1 cellular context compared by ENCODE assay signal in the genomic region with DNA sequence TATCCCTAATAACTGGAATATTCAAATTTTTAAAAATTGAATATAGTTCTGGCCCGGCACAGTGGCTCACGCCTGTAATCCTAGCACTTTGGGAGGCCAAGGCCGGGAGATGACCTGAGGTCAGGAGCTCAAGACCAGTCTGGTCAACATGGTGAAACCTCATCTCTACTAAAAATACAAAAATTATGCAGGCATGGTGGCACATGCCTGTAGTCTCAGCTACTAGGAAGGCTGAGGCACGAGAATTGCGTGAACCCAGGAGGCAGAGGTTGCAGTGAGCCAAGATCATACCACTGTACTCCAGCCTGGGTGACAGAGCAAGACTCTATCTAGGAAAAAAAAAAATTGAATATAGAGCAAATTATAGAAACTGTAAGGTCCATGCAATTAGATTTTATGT. TPM values are rescaled to one million over a fixed set of nuclear protein-coding genes. Genes with fewer than 3 reads are reported as not detected.
"Had no signal": no experiment of that assay in that cellular context is flagged by ENCODE, and none has a peak within 500 bp of the region (broad histone marks: within the 10 kb centered on the region; RNA-seq: fewer than 3 reads in every experiment).

No MANE protein-coding gene starts in this region.

RNA-seq across cellular contexts. Expression of gene DAPP1, which starts 13.4 kb away (rescaled TPM):
- total RNA-seq: G401 had no signal
